13 cellular contexts compared by ENCODE assay signal in genomic region chr9:124263158-124263557, GRCh38. TPM values are rescaled to one million over a fixed set of nuclear protein-coding genes. Genes with fewer than 3 reads are reported as not detected.
DNase-seq lines count a peak whose midpoint lies in the region; ATAC-seq and TF ChIP-seq lines count a peak whose summit lies in the region.
"Had no signal": no experiment of that assay in that cellular context is flagged by ENCODE, and none has a peak within 500 bp of the region (broad histone marks: within the 10 kb centered on the region; RNA-seq: fewer than 3 reads in every experiment).

No MANE protein-coding gene starts in this region.

- H4K20me1 ChIP-seq in H9 (ENCODE audit: control insufficient read depth, insufficient read depth, insufficient read length): peaks cover 2% of the 10 kb centered on the region

- no peak overlapping the region for H2AK5ac ChIP-seq in H9 (ENCODE audit: insufficient read length, low read length)

- no peaks in the 10 kb centered on the region for H3K79me1 ChIP-seq in H9 (ENCODE audit: insufficient read depth, low read depth, low read length, poor library complexity, severe bottlenecking)

- H3K27me3 ChIP-seq in H9 (ENCODE audit: insufficient read depth, low read length) (no peaks in the 10 kb centered on the region), ascending aorta (no peaks in the 10 kb centered on the region), lower lobe of right lung (ENCODE audit: low read depth) (no peaks in the 10 kb centered on the region), suprapubic skin (no peaks in the 10 kb centered on the region)

- peaks cover 2% of the 10 kb centered on the region for H3K27me3 Mint-ChIP-seq in H9 (ENCODE audit: low read depth)

- no peaks in the 10 kb centered on the region for H3K36me3 Mint-ChIP-seq in H9 (ENCODE audit: insufficient read depth in 1 of 3, low read depth in 3 of 3)

- no peak for TF ChIP-seq POLR2A in suprapubic skin (IDR thresholded peaks at IDR 0.05)

- no peak overlapping the region for H2AFZ ChIP-seq in H9 (ENCODE audit: low read length)

- peaks cover 13% of the 10 kb centered on the region for H3K23me2 ChIP-seq in H9 (ENCODE audit: insufficient read length, low read depth, low read length, poor library complexity, severe bottlenecking)

- H3K18ac ChIP-seq in H9 (ENCODE audit: insufficient read length, low read depth, low read length): no peak overlapping the region

- ATAC-seq in lower lobe of right lung (no peak), HG03175 (IDR thresholded peaks at IDR 0.05; ENCODE audit: unreplicated experiment) (no peak)
- ATAC-seq: sciatic nerve; stimulated activated naive CD8-positive, alpha-beta T cell treated with anti-CD3 and anti-CD28 coated beads, Interleukin-15, Interleukin-2, amounts not matched to agents 100 U/mL and 50 U/mL, for 24 hours had no signal

- H4K8ac ChIP-seq in H9 (replicated peaks; ENCODE audit: insufficient read length, low read depth, low read length): no peak overlapping the region

- no peak overlapping the region for H3K14ac ChIP-seq in H9 (ENCODE audit: insufficient read depth, low read length)

- H3K27ac Mint-ChIP-seq in H9: peak overlapping the region in 2 of 3 experiments; percentile 28 to 93; a peak in 1 of 7 replicates

- H3K9ac ChIP-seq in H9 (ENCODE audit: extremely low read depth, insufficient read length, low read length): no peak overlapping the region

- H3K79me2 ChIP-seq in H9 (ENCODE audit: insufficient read depth, low read length): peaks cover 2% of the 10 kb centered on the region; the same call in 1 of the 2 replicates

- H3K9me3 ChIP-seq in H9 (ENCODE audit: control insufficient read depth, low read depth, low read length): no peaks in the 10 kb centered on the region
- H3K9me3 ChIP-seq in ascending aorta: no peaks in the 10 kb centered on the region
- no peaks in the 10 kb centered on the region for H3K9me3 ChIP-seq in lower lobe of right lung
- H3K9me3 ChIP-seq in suprapubic skin: no peaks in the 10 kb centered on the region

- intact Hi-C loops in ascending aorta (cut with DNase I): no loop called here
- intact Hi-C loops in lower lobe of right lung (cut with DNase I): no loop called here

- TF ChIP-seq EP300 in suprapubic skin (IDR thresholded peaks at IDR 0.05): no peak

- no peak overlapping the region for H4K5ac ChIP-seq in H9 (ENCODE audit: insufficient read length, low read depth, low read length)

- peaks cover 11% of the 10 kb centered on the region for H3K4me1 ChIP-seq in H9 (ENCODE audit: insufficient read depth, low read length)
- H3K4me1 ChIP-seq in ascending aorta: peaks cover 37 to 65% of the 10 kb centered on the region in 2 donors
- peaks cover 87% of the 10 kb centered on the region for H3K4me1 ChIP-seq in lower lobe of right lung
- H3K4me1 ChIP-seq in suprapubic skin: peaks cover 81% of the 10 kb centered on the region

- H2BK5ac ChIP-seq in H9 (ENCODE audit: insufficient read length, low read length): no peak overlapping the region

- H2BK12ac ChIP-seq in H9 (ENCODE audit: insufficient read length, low read depth, low read length): no peak overlapping the region

- TF ChIP-seq CTCF in H9 (conservative IDR thresholded peaks at IDR 0.05): no peak
- TF ChIP-seq CTCF in ascending aorta (IDR thresholded peaks at IDR 0.05): no peak
- no peak for TF ChIP-seq CTCF in lower lobe of right lung (IDR thresholded peaks at IDR 0.05)
- no peak for TF ChIP-seq CTCF in suprapubic skin (IDR thresholded peaks at IDR 0.05)
- TF ChIP-seq CTCF in GM10266 (IDR thresholded peaks at IDR 0.05; ENCODE audit: control insufficient read depth, insufficient read depth, low read depth, missing control alignments): no peak

- no peak overlapping the region for H3K4me3 ChIP-seq in ascending aorta
- peak overlapping the region; percentile 11 for H3K4me3 ChIP-seq in lower lobe of right lung
- no peak overlapping the region for H3K4me3 ChIP-seq in suprapubic skin

- DNase-seq in H9 (no peak), ascending aorta (ENCODE audit: low spot score in 2 of 2) (no peak), lower lobe of right lung (no peak), suprapubic skin (ENCODE audit: low spot score in 2 of 2) (no peak), DMS79 treated with DMSO at 0.1 percent for 48 hours (lab: John Stamatoyannopoulos, UW) (no peak), GM10266 (ENCODE audit: extremely low spot score) (no peak), NCI-H524 treated with DMSO at 0.1 percent for 48 hours (lab: John Stamatoyannopoulos, UW) (no peak)
- DNase-seq: activated CD4-positive, alpha-beta T cell treated with anti-CD3 and anti-CD28 coated beads, Interleukin-2, amount 50 U/mL, for 4 hours; anterior cingulate cortex; stimulated activated naive CD8-positive, alpha-beta T cell treated with anti-CD3 and anti-CD28 coated beads, Interleukin-15, Interleukin-2, amounts not matched to agents 100 U/mL and 50 U/mL, for 24 hours; T-helper 9 cell had no signal

- no peak overlapping the region for H3K56ac ChIP-seq in H9 (ENCODE audit: insufficient read length, low read depth, low read length)

- H2BK20ac ChIP-seq in H9 (ENCODE audit: low read depth, low read length, poor library complexity, severe bottlenecking): no peak overlapping the region

- H3K4me3 Mint-ChIP-seq in H9: no peak overlapping the region

- no peak overlapping the region for H3K4ac ChIP-seq in H9 (ENCODE audit: low read depth, low read length)

- no peak overlapping the region for H3K23ac ChIP-seq in H9 (ENCODE audit: insufficient read length, low read depth, low read length)

- H2BK120ac ChIP-seq in H9 (ENCODE audit: low read depth, low read length, poor library complexity, severe bottlenecking): no peak overlapping the region

- no peak overlapping the region for H3T11ph ChIP-seq in H9 (ENCODE audit: low read length)

- no peak overlapping the region for H2BK15ac ChIP-seq in H9 (ENCODE audit: low read depth, low read length)

- no peak overlapping the region for H3K27ac ChIP-seq in H9 (ENCODE audit: insufficient read length, low read depth, low read length)
- H3K27ac ChIP-seq in ascending aorta: peak overlapping the region; percentile 90 to 96
- H3K27ac ChIP-seq in lower lobe of right lung: peak overlapping the region; percentile 92
- H3K27ac ChIP-seq in suprapubic skin: peak overlapping the region; percentile 26

- H3K4me2 ChIP-seq in H9 (ENCODE audit: insufficient read depth, insufficient read length, low read length): no peak overlapping the region

- WGBS in H9 (ENCODE audit: extremely low coverage, insufficient read length, low lambda C conversion rate): no CpG with 5 or more reads among the region's 11 CpGs
- WGBS in suprapubic skin: 84% methylated on average over 3 of the region's 11 CpGs

- peaks cover 49 to 51% of the 10 kb centered on the region in 2 experiments for H3K4me1 Mint-ChIP-seq in H9

- H4K91ac ChIP-seq in H9 (ENCODE audit: insufficient read length, low read depth, low read length): no peak overlapping the region

- H3K9me3 Mint-ChIP-seq in H9: no peaks in the 10 kb centered on the region

- no peaks in the 10 kb centered on the region for H3K36me3 ChIP-seq in ascending aorta
- H3K36me3 ChIP-seq in lower lobe of right lung: peaks cover 11% of the 10 kb centered on the region
- H3K36me3 ChIP-seq in suprapubic skin: no peaks in the 10 kb centered on the region

RNA-seq across cellular contexts. Expression of gene NEK6, which starts 5.4 kb away (rescaled TPM):
- 13.7 and 14.3 TPM in 2 replicates for total RNA-seq in H9 (2021)
- 6.7 TPM for total RNA-seq in ascending aorta
- 125 TPM for total RNA-seq in lower lobe of right lung
- 10 to 100 TPM in 2 of 4 donors, 1 to 10 TPM in 2; 5.4 to 17.5 (median 10.6) TPM for total RNA-seq in suprapubic skin
